30 cellular contexts compared by ENCODE assay signal in genomic region chr6:43292763-43293318, GRCh38. TPM values are rescaled to one million over a fixed set of nuclear protein-coding genes. Genes with fewer than 3 reads are reported as not detected.
"Had no signal": no experiment of that assay in that cellular context is flagged by ENCODE, and none has a peak within 500 bp of the region (broad histone marks: within the 10 kb centered on the region; RNA-seq: fewer than 3 reads in every experiment).

No MANE protein-coding gene starts in this region.

- H3K9ac ChIP-seq: neural progenitor cell had no signal

- DNase-seq: dermis blood vessel endothelial cell; effector memory CD4-positive, alpha-beta T cell; foreskin keratinocyte; left ventricle myocardium superior; lower lobe of right lung; naive thymus-derived CD8-positive, alpha-beta T cell; nucleus accumbens; ovary; stimulated activated CD4-positive, alpha-beta T cell treated with anti-CD3 and anti-CD28 coated beads, Interleukin-4, amount 100 ng/mL, for 4 hours; stimulated activated naive CD8-positive, alpha-beta T cell treated with anti-CD3 and anti-CD28 coated beads, Interleukin-15, Interleukin-2, amounts not matched to agents 100 U/mL and 50 U/mL, for 24 hours; substantia nigra; testis; tibial artery had no signal

- H3K9me3 Mint-ChIP-seq: central memory CD8-positive, alpha-beta T cell; naive thymus-derived CD8-positive, alpha-beta T cell; neural progenitor cell; stimulated activated memory B cell treated with anti-CD40 and anti-IgM and Interleukin-4, amounts not matched to agents 10 μg/mL and 1 μg/mL and 100 μg/mL, for 72 hours; type B pancreatic cell had no signal

- H3K36me3 ChIP-seq: esophagus muscularis mucosa, gastroesophageal sphincter, heart left ventricle, lower lobe of right lung, neural progenitor cell, ovary, tibial artery had no signal

- H3K27ac Mint-ChIP-seq: neural progenitor cell; stimulated activated memory B cell treated with anti-CD40 and anti-IgM and Interleukin-4, amounts not matched to agents 10 μg/mL and 1 μg/mL and 100 μg/mL, for 72 hours; type B pancreatic cell had no signal

- H3K4me1 ChIP-seq: foreskin keratinocyte, gastroesophageal sphincter, lower lobe of right lung, testis, tibial artery had no signal

- H3K27me3 ChIP-seq: hepatocyte, neural progenitor cell, ovary, testis had no signal

- H3K4me3 ChIP-seq: coronary artery, esophagus muscularis mucosa, gastroesophageal sphincter, heart left ventricle, hepatocyte, lower lobe of right lung, neural progenitor cell, ovary, testis, tibial artery had no signal

- H2AFZ ChIP-seq: hepatocyte, neural progenitor cell had no signal

- ATAC-seq: foreskin keratinocyte; gastroesophageal sphincter; heart left ventricle; left ventricle myocardium superior; lower lobe of right lung; naive thymus-derived CD8-positive, alpha-beta T cell; sciatic nerve; stimulated activated memory B cell treated with anti-CD40 and anti-IgM and Interleukin-4, amounts not matched to agents 10 μg/mL and 1 μg/mL and 100 μg/mL, for 72 hours; stimulated activated naive CD8-positive, alpha-beta T cell treated with anti-CD3 and anti-CD28 coated beads, Interleukin-15, Interleukin-2, amounts not matched to agents 100 U/mL and 50 U/mL, for 24 hours had no signal

- H3K4me1 Mint-ChIP-seq: central memory CD8-positive, alpha-beta T cell; naive thymus-derived CD8-positive, alpha-beta T cell had no signal

- H3K27ac ChIP-seq: coronary artery, esophagus muscularis mucosa, foreskin keratinocyte, gastroesophageal sphincter, heart left ventricle, hepatocyte, lower lobe of right lung, neural progenitor cell, ovary, testis, tibial artery had no signal

- H3K4me2 ChIP-seq: hepatocyte, neural progenitor cell had no signal

- H3K4me3 Mint-ChIP-seq: central memory CD8-positive, alpha-beta T cell; naive thymus-derived CD8-positive, alpha-beta T cell; neural progenitor cell; stimulated activated memory B cell treated with anti-CD40 and anti-IgM and Interleukin-4, amounts not matched to agents 10 μg/mL and 1 μg/mL and 100 μg/mL, for 72 hours; type B pancreatic cell had no signal

- H3K36me3 Mint-ChIP-seq: naive thymus-derived CD8-positive, alpha-beta T cell; neural progenitor cell; stimulated activated memory B cell treated with anti-CD40 and anti-IgM and Interleukin-4, amounts not matched to agents 10 μg/mL and 1 μg/mL and 100 μg/mL, for 72 hours; type B pancreatic cell had no signal

- H3K79me2 ChIP-seq: hepatocyte had no signal

- H3K9me3 ChIP-seq: esophagus muscularis mucosa, gastroesophageal sphincter, heart left ventricle, lower lobe of right lung, ovary, testis, tibial artery had no signal

- FAIRE-seq: endothelial cell of umbilical vein, islet of Langerhans, urothelium cell line had no signal

- H3K27me3 Mint-ChIP-seq: central memory CD8-positive, alpha-beta T cell had no signal

RNA-seq across cellular contexts. Expression of gene SLC22A7, which starts 5.2 kb away (rescaled TPM):
- total RNA-seq: dermis blood vessel endothelial cell; endothelial cell of umbilical vein; epithelial cell of proximal tubule; esophagus muscularis mucosa; fibroblast of lung; foreskin keratinocyte; gastroesophageal sphincter; left ventricle myocardium superior; lower lobe of right lung; mesenteric fat pad; myocyte; naive thymus-derived CD8-positive, alpha-beta T cell; sciatic nerve; testis had no signal
- polyA plus RNA-seq: endothelial cell of umbilical vein; fibroblast of lung; foreskin keratinocyte; naive thymus-derived CD8-positive, alpha-beta T cell; ovary had no signal

RNA-seq across cellular contexts. Expression of gene CRIP3, which starts 15.8 kb away (rescaled TPM):
- total RNA-seq: endothelial cell of umbilical vein, epithelial cell of proximal tubule, esophagus muscularis mucosa, fibroblast of lung, gastroesophageal sphincter, myocyte had no signal
- polyA plus RNA-seq: endothelial cell of umbilical vein; fibroblast of lung; naive thymus-derived CD8-positive, alpha-beta T cell had no signal

RNA-seq across cellular contexts. Expression of gene TTBK1, which starts 49.6 kb away (rescaled TPM):
- total RNA-seq: dermis blood vessel endothelial cell; endothelial cell of umbilical vein; myocyte; naive thymus-derived CD8-positive, alpha-beta T cell had no signal
- polyA plus RNA-seq: fibroblast of lung; naive thymus-derived CD8-positive, alpha-beta T cell had no signal
